33 cellular contexts compared by ENCODE assay signal in the genomic region with DNA sequence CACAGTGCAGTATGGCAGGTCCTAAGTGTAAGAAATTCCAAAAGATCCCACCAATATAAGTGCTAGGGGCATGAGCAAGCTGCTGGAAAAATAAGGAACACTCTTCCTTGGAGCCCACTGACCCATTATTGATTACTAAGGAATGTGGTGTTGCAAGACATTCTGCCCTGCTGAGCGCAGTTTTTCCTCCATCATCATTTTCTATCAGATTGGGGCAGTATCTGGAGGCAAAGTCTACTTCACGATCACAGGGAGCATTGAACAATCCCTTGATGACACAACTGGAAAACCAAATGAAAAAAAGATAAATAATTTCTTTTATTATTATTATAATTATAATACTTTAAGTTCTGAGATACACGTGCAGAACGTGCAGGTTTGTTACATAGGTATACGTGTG.
"Had no signal": no experiment of that assay in that cellular context is flagged by ENCODE, and none has a peak within 500 bp of the region (broad histone marks: within the 10 kb centered on the region; RNA-seq: fewer than 3 reads in every experiment).

No MANE protein-coding gene starts in this region.

- H3K27ac ChIP-seq: brain microvascular endothelial cell, RWPE1, WERI-Rb-1 had no signal

- H3K27me3 ChIP-seq: brain microvascular endothelial cell, MG63 had no signal

- H3K36me3 ChIP-seq: brain microvascular endothelial cell, MG63, WERI-Rb-1 had no signal

- H3K4me3 Mint-ChIP-seq: activated CD4-positive, alpha-beta T cell treated with anti-CD3 and anti-CD28 coated beads, Interleukin-2, amount 10 ng/mL, durations not matched to agents 24 days and 14 days; activated CD8-positive, alpha-beta T cell treated with anti-CD3 and anti-CD28 coated beads for 36 hours; activated naive CD8-positive, alpha-beta T cell treated with anti-CD3 and anti-CD28 coated beads for 36 hours; activated T-cell treated with anti-CD3 and anti-CD28 coated beads, Interleukin-2, amount 50 U/mL, for 72 hours; activated T-helper 17 cell treated with anti-CD3 and anti-CD28 coated beads, Interleukin-2, amount 50 U/mL, for 72 hours; T-cell; T-helper 17 cell had no signal

- H3K27ac Mint-ChIP-seq: activated CD4-positive, alpha-beta T cell treated with anti-CD3 and anti-CD28 coated beads, Interleukin-2, amount 10 ng/mL, durations not matched to agents 24 days and 14 days; activated CD8-positive, alpha-beta T cell treated with anti-CD3 and anti-CD28 coated beads for 36 hours; activated naive CD8-positive, alpha-beta T cell treated with anti-CD3 and anti-CD28 coated beads for 36 hours; activated T-cell treated with anti-CD3 and anti-CD28 coated beads, Interleukin-2, amount 50 U/mL, for 72 hours; activated T-helper 17 cell treated with anti-CD3 and anti-CD28 coated beads, Interleukin-2, amount 50 U/mL, for 72 hours; T-cell; T-helper 17 cell had no signal

- H3K4me3 ChIP-seq: MG63 had no signal

- H3K9me3 Mint-ChIP-seq: activated CD8-positive, alpha-beta T cell treated with anti-CD3 and anti-CD28 coated beads for 36 hours; activated naive CD8-positive, alpha-beta T cell treated with anti-CD3 and anti-CD28 coated beads for 36 hours; activated T-helper 17 cell treated with anti-CD3 and anti-CD28 coated beads, Interleukin-2, amount 50 U/mL, for 72 hours; T-cell had no signal

- H3K27me3 Mint-ChIP-seq: activated T-helper 17 cell treated with anti-CD3 and anti-CD28 coated beads, Interleukin-2, amount 50 U/mL, for 72 hours; T-helper 17 cell had no signal

- DNase-seq: activated CD4-positive, alpha-beta T cell treated with anti-CD3 and anti-CD28 coated beads, Interleukin-2, amount 10 ng/mL, durations not matched to agents 24 days and 14 days; activated CD4-positive, alpha-beta T cell treated with anti-CD3 and anti-CD28 coated beads, Interleukin-2, amount 50 U/mL, for 4 hours; activated CD8-positive, alpha-beta T cell treated with anti-CD3 and anti-CD28 coated beads for 36 hours; activated effector memory CD4-positive, alpha-beta T cell treated with anti-CD3 and anti-CD28 coated beads, Interleukin-2, amount 50 U/mL, for 16 hours; activated naive CD4-positive, alpha-beta T cell; activated naive CD4-positive, alpha-beta T cell treated with anti-CD3 and anti-CD28 coated beads, Interleukin-2, amount 50 U/mL, for 16 hours; activated naive CD8-positive, alpha-beta T cell treated with anti-CD3 and anti-CD28 coated beads for 36 hours; activated T-cell treated with anti-CD3 and anti-CD28 coated beads, Interleukin-2, amount 50 U/mL, for 1 hour; activated T-cell treated with anti-CD3 and anti-CD28 coated beads, Interleukin-2, amount 50 U/mL, for 72 hours; amniotic stem cell; aorta; brain microvascular endothelial cell; central memory CD4-positive, alpha-beta T cell; Kasumi-1; MG63; NCI-H1048; NCI-H1105 treated with DMSO at 0.1 percent for 48 hours; NCI-H1436; NCI-H1694; NCI-H1930; NCI-H2081 treated with DMSO at 0.1 percent for 48 hours; NCI-H345; NCI-H524 treated with DMSO at 0.1 percent for 48 hours; PC-3; SIG-M5; T-cell; T-helper 17 cell; T-helper 9 cell; WERI-Rb-1 had no signal

- ATAC-seq: activated CD8-positive, alpha-beta T cell treated with anti-CD3 and anti-CD28 coated beads for 36 hours; activated T-cell treated with anti-CD3 and anti-CD28 coated beads, Interleukin-2, amount 50 U/mL, for 72 hours; activated T-helper 17 cell treated with anti-CD3 and anti-CD28 coated beads, Interleukin-2, amount 50 U/mL, for 72 hours; PC-3; Right ventricle myocardium inferior; SK-N-SH treated with all-trans-retinoic acid at 6 μM for 48 hours; T-cell; T-helper 17 cell had no signal
